6 cellular contexts compared by ENCODE assay signal in the genomic region with DNA sequence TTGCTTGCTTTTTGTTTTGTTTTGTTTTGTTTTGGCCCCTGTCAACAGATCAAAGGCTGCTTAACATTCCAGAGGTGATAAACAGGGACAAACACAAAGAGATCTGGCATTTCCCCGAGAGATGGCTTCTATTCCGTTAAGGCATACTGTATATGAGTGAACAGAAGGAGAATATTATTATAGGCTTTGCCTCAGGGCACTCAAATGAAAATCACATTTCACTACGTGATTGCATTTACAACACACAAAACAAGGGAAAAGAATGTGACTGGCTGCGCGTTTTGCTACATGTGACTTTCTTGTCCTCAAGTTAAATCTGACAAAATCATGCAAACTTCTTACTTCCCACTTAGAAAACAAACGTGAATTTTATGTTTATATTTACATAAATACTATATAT.
"Had no signal": no experiment of that assay in that cellular context is flagged by ENCODE, and none has a peak within 500 bp of the region (broad histone marks: within the 10 kb centered on the region; RNA-seq: fewer than 3 reads in every experiment).

No MANE protein-coding gene starts in this region.

- H3K4me3 Mint-ChIP-seq: IgD-negative memory B cell had no signal

- DNase-seq: IMR-90 had no signal

- H3K36me3 Mint-ChIP-seq: IgD-negative memory B cell had no signal

- H3K27ac Mint-ChIP-seq: IgD-negative memory B cell had no signal

- FAIRE-seq: HepG2, HTR-8/SVneo, K562 had no signal

- H3K4me3 ChIP-seq: K562 had no signal

- H3K27me3 Mint-ChIP-seq: IgD-negative memory B cell had no signal

- H3K4me1 Mint-ChIP-seq: IgD-negative memory B cell had no signal

- H3K27ac ChIP-seq: HL-60 had no signal
